26 cellular contexts compared by ENCODE assay signal in genomic region chr1:211473823-211474222, GRCh38. TPM values are rescaled to one million over a fixed set of nuclear protein-coding genes. Genes with fewer than 3 reads are reported as not detected.
"Had no signal": no experiment of that assay in that cellular context is flagged by ENCODE, and none has a peak within 500 bp of the region (broad histone marks: within the 10 kb centered on the region; RNA-seq: fewer than 3 reads in every experiment).

No MANE protein-coding gene starts in this region.

- H3K36me3 ChIP-seq: heart right ventricle, left lung, lower lobe of right lung, right lobe of liver, thyroid gland, upper lobe of right lung had no signal

- H3K4me3 ChIP-seq: heart right ventricle, left lung, lower lobe of right lung, right lobe of liver, thyroid gland, upper lobe of right lung had no signal

- ATAC-seq: activated naive CD8-positive, alpha-beta T cell treated with anti-CD3 and anti-CD28 coated beads, Interleukin-2, amount 50 U/mL, for 24 hours; foreskin keratinocyte; left lung; lower lobe of right lung; naive thymus-derived CD8-positive, alpha-beta T cell; stimulated activated effector memory CD8-positive, alpha-beta T cell treated with anti-CD3 and anti-CD28 coated beads, Interleukin-12 subunit alpha, Interleukin-12 subunit beta, amount 100 ng/mL, for 72 hours; upper lobe of right lung; WTC11 had no signal

- H3K27ac ChIP-seq: foreskin keratinocyte, heart right ventricle, left lung, lower lobe of right lung, right lobe of liver, thyroid gland, upper lobe of right lung had no signal

- H3K27me3 ChIP-seq: right lobe of liver, thyroid gland had no signal

- H3K4me1 ChIP-seq: foreskin keratinocyte, left lung, right lobe of liver had no signal

- DNase-seq: activated CD4-positive, alpha-beta memory T cell treated with anti-CD3 and anti-CD28 coated beads, Interleukin-2, amount 10 ng/mL, durations not matched to agents 7 days and 5 days; activated CD4-positive, alpha-beta T cell treated with anti-CD3 and anti-CD28 coated beads for 1 hour; activated CD4-positive, alpha-beta T cell treated with anti-CD3 and anti-CD28 coated beads, Interleukin-2, amount 10 ng/mL, durations not matched to agents 7 days and 5 days; activated CD8-positive, alpha-beta memory T cell treated with anti-CD3 and anti-CD28 coated beads, Interleukin-2, amount 50 U/mL, for 48 hours; activated naive CD8-positive, alpha-beta T cell treated with anti-CD3 and anti-CD28 coated beads, Interleukin-2, amount 50 U/mL, for 24 hours; activated T-cell treated with anti-CD3 and anti-CD28 coated beads, Interleukin-2, amount 50 U/mL, for 24 hours; amygdala; caudate nucleus; foreskin keratinocyte; heart right ventricle; left lung; lower lobe of right lung; mesenchymal stem cell; naive thymus-derived CD8-positive, alpha-beta T cell; nucleus accumbens; right lobe of liver; small intestine; stimulated activated CD4-positive, alpha-beta T cell treated with anti-CD3 and anti-CD28 coated beads, Interleukin-4, amount 100 ng/mL, for 24 hours; upper lobe of right lung had no signal

- H3K9me3 ChIP-seq: heart right ventricle, left lung, lower lobe of right lung, right lobe of liver, thyroid gland, upper lobe of right lung had no signal

RNA-seq across cellular contexts. Expression of gene RD3, which starts 18.1 kb away (rescaled TPM):
- total RNA-seq: activated CD4-positive, alpha-beta memory T cell treated with anti-CD3 and anti-CD28 coated beads, Interleukin-2, amount 10 ng/mL, durations not matched to agents 7 days and 5 days; activated CD4-positive, alpha-beta T cell treated with anti-CD3 and anti-CD28 coated beads, Interleukin-2, amount 10 ng/mL, durations not matched to agents 7 days and 5 days; endothelial cell of umbilical vein; foreskin keratinocyte; glomerular endothelial cell; heart right ventricle; kidney epithelial cell; left lung; naive thymus-derived CD8-positive, alpha-beta T cell; right lobe of liver; T-helper 1 cell treated with Interleukin-12 subunit alpha and Interleukin-12 subunit beta and Interleukin-4 antibody, amounts not matched to agents 30 ng/mL and 1 ng/mL, for 36 hours; thyroid gland had no signal
